In the genomic region with DNA sequence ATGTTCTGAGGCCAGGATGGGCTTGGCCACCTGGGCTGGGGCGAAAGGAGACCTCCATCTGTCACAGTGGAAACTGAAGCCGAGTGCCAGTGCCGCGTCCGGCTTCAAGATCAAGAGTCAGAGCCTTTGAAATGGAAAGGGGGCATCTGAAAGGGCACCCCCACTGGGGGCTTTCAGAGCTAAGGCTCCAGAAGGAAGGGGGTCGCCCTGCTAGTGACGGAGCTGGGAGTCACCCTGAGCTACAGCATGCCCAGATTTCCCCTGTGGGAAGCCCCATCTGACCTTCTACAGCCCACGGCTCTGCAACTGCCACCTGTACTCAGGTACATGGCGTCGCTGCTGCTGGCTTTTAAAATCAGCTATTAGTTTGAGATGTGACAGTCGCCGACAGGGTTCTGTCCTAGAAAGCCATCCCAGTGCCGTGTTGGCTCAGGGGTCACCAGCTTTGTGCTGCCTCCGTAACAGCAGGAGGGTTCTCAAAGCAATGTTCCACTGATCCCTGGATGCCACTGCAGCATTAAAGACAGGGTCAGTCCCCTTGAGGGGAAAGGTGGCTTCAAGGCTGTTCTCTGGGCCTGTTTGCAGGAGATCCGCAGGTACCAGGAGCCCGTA, we compare ENCODE assay signal across 17 cellular contexts. TPM values are rescaled to one million over a fixed set of nuclear protein-coding genes. Genes with fewer than 3 reads are reported as not detected.
A peak's percentile ranks its signal among the peaks of the same experiment; 100 is the strongest.
DNase-seq lines count a peak whose midpoint lies in the region; ATAC-seq, FAIRE-seq and TF ChIP-seq lines count a peak whose summit lies in the region.
"Had no signal": no experiment of that assay in that cellular context is flagged by ENCODE, and none has a peak within 500 bp of the region (broad histone marks: within the 10 kb centered on the region; RNA-seq: fewer than 3 reads in every experiment).

No MANE protein-coding gene starts in this region.

- peaks cover 38% of the 10 kb centered on the region for H4K20me1 ChIP-seq in astrocyte (ENCODE audit: insufficient read depth, low read length)
- H4K20me1 ChIP-seq in osteoblast (ENCODE audit: insufficient read depth, low read length) = peaks cover 26% of the 10 kb centered on the region

- H3K27ac ChIP-seq in right cardiac atrium (ENCODE audit: low read length) (no peak overlapping the region), right atrium auricular region (no peak overlapping the region), astrocyte (ENCODE audit: low read depth, low read length) (no peak overlapping the region), osteoblast (ENCODE audit: low read depth, low read length) (no peak overlapping the region), stomach (peak overlapping the region in 2 of 5 donors; percentile 11 to 69)
- H3K27ac ChIP-seq: brain microvascular endothelial cell, thyroid gland had no signal

- no peak for TF ChIP-seq CTCF in right atrium auricular region (IDR thresholded peaks at IDR 0.05)
- no peak for TF ChIP-seq CTCF in astrocyte (IDR thresholded peaks at IDR 0.05; ENCODE audit: insufficient read depth, low read depth, low read length)
- no peak for TF ChIP-seq CTCF in osteoblast (IDR thresholded peaks at IDR 0.05; ENCODE audit: extremely low read depth, low read depth, low read length)
- TF ChIP-seq CTCF in stomach (IDR thresholded peaks at IDR 0.05) = no peak

- DNase-seq in right cardiac atrium = peak in 2 of 3 donors; percentile 38 to 43
- DNase-seq in right atrium auricular region (ENCODE audit: low spot score) = no peak
- no peak for DNase-seq in astrocyte (ENCODE audit: low read depth)
- peak; percentile 56 for DNase-seq in osteoblast (ENCODE audit: insufficient read length, low spot score, missing footprints)
- DNase-seq in stomach = no peak
- DNase-seq in EL = no peak
- DNase-seq: activated CD4-positive, alpha-beta T cell treated with anti-CD3 and anti-CD28 coated beads, Interleukin-2, amount 50 U/mL, for 1 hour; brain microvascular endothelial cell; CD8-positive, alpha-beta memory T cell; dermis blood vessel endothelial cell; natural killer cell; NCI-H1092; NCI-H2081; NK-92 treated with Interleukin-12 subunit alpha and Interleukin-12 subunit beta, amount 100 ng/mL, for 24 hours; stimulated activated CD4-positive, alpha-beta T cell treated with anti-CD3 and anti-CD28 coated beads, Interleukin-12 subunit alpha, Interleukin-12 subunit beta, amount 100 ng/mL, for 4 hours; thyroid gland had no signal

- TF ChIP-seq POLR2A in stomach (IDR thresholded peaks at IDR 0.05) = no peak

- H3K4me3 ChIP-seq in right cardiac atrium (ENCODE audit: low read length) (no peak overlapping the region), right atrium auricular region (no peak overlapping the region), astrocyte (ENCODE audit: insufficient read depth, low read depth, low read length) (no peak overlapping the region), osteoblast (ENCODE audit: insufficient read depth, low read length) (no peak overlapping the region), stomach (no peak overlapping the region)
- H3K4me3 ChIP-seq: thyroid gland had no signal

- no peak for TF ChIP-seq EP300 in stomach (IDR thresholded peaks at IDR 0.05)

- H3K4me1 Mint-ChIP-seq in astrocyte (ENCODE audit: low read depth, unreplicated experiment) = no peaks in the 10 kb centered on the region
- H3K4me1 Mint-ChIP-seq: CD8-positive, alpha-beta memory T cell; natural killer cell had no signal

- peak overlapping the region; percentile 81 for H3K27ac Mint-ChIP-seq in astrocyte (ENCODE audit: unreplicated experiment)

- H2AFZ ChIP-seq in astrocyte (ENCODE audit: low read depth, low read length) (no peak overlapping the region), osteoblast (ENCODE audit: low read length) (no peak overlapping the region)

- FAIRE-seq in astrocyte (lab: Jason Lieb, UNC) = no peak

- H3K9ac ChIP-seq in astrocyte (ENCODE audit: low read length) = no peak overlapping the region

- H3K79me2 ChIP-seq in astrocyte (ENCODE audit: insufficient read depth, low read length) (peaks cover 6% of the 10 kb centered on the region), osteoblast (ENCODE audit: insufficient read depth, low read length) (no peaks in the 10 kb centered on the region)

- intact Hi-C loops in right cardiac atrium (cut with DNase I) (no loop called here), stomach (cut with DNase I; ENCODE audit: low total_unique reads) (no loop called here)

- H3K4me3 Mint-ChIP-seq in astrocyte (ENCODE audit: unreplicated experiment) = no peak overlapping the region
- H3K4me3 Mint-ChIP-seq: natural killer cell had no signal

- WGBS in right cardiac atrium = 88% methylated on average over 16 of the region's 16 CpGs
- WGBS in stomach, 5 donors = 78 to 92% (median 90%) methylated on average over 15 to 16 of the region's 16 CpGs

- peaks cover 40% of the 10 kb centered on the region for H3K36me3 ChIP-seq in right atrium auricular region
- peaks cover 8% of the 10 kb centered on the region for H3K36me3 ChIP-seq in astrocyte (ENCODE audit: insufficient read depth, low read length)
- H3K36me3 ChIP-seq in osteoblast (ENCODE audit: insufficient read depth, low read length) = peaks cover 37% of the 10 kb centered on the region
- peaks cover 22 to 95% (median 83%) of the 10 kb centered on the region in 4 donors for H3K36me3 ChIP-seq in stomach

- ATAC-seq in right cardiac atrium (no peak), HG03565 (IDR thresholded peaks at IDR 0.05; ENCODE audit: unreplicated experiment) (no peak)

- peaks cover 9% of the 10 kb centered on the region for H3K36me3 Mint-ChIP-seq in astrocyte (ENCODE audit: low read depth, unreplicated experiment)

- H3K27me3 Mint-ChIP-seq in astrocyte (ENCODE audit: low read depth, unreplicated experiment) = no peaks in the 10 kb centered on the region
- H3K27me3 Mint-ChIP-seq: CD8-positive, alpha-beta memory T cell had no signal

- H3K4me2 ChIP-seq in astrocyte (ENCODE audit: low read length) = no peak overlapping the region
- H3K4me2 ChIP-seq in osteoblast (ENCODE audit: insufficient read depth, low read length) = no peak overlapping the region

- no peaks in the 10 kb centered on the region for H3K9me3 Mint-ChIP-seq in astrocyte (ENCODE audit: unreplicated experiment)
- H3K9me3 Mint-ChIP-seq: CD8-positive, alpha-beta memory T cell; natural killer cell had no signal

- no peaks in the 10 kb centered on the region for H3K9me3 ChIP-seq in right cardiac atrium (ENCODE audit: control insufficient read depth, low read length)
- no peaks in the 10 kb centered on the region for H3K9me3 ChIP-seq in right atrium auricular region
- no peaks in the 10 kb centered on the region for H3K9me3 ChIP-seq in astrocyte (ENCODE audit: insufficient read depth, low read depth, low read length)
- no peaks in the 10 kb centered on the region for H3K9me3 ChIP-seq in osteoblast (ENCODE audit: low read depth, low read length)
- H3K9me3 ChIP-seq in stomach = no peaks in the 10 kb centered on the region
- H3K9me3 ChIP-seq: thyroid gland had no signal

- no peaks in the 10 kb centered on the region for H3K27me3 ChIP-seq in right cardiac atrium (ENCODE audit: control insufficient read depth, insufficient read depth)
- no peaks in the 10 kb centered on the region for H3K27me3 ChIP-seq in right atrium auricular region
- H3K27me3 ChIP-seq in astrocyte (ENCODE audit: insufficient read depth, low read length) = no peaks in the 10 kb centered on the region
- H3K27me3 ChIP-seq in osteoblast (ENCODE audit: insufficient read depth, low read length) = no peaks in the 10 kb centered on the region
- H3K27me3 ChIP-seq in stomach = no peaks in the 10 kb centered on the region
- H3K27me3 ChIP-seq: brain microvascular endothelial cell, thyroid gland had no signal

- H3K4me1 ChIP-seq in right cardiac atrium (ENCODE audit: control insufficient read depth, insufficient read depth, low read length) (no peaks in the 10 kb centered on the region), right atrium auricular region (peaks cover 0 to 16% of the 10 kb centered on the region in 2 donors), astrocyte (ENCODE audit: insufficient read depth, low read length) (peaks cover 13% of the 10 kb centered on the region), osteoblast (ENCODE audit: insufficient read depth, low read length) (peaks cover 16% of the 10 kb centered on the region), stomach (peaks cover 5 to 38% (median 17%) of the 10 kb centered on the region in 4 donors)
- H3K4me1 ChIP-seq: thyroid gland had no signal

RNA-seq across cellular contexts. Expression of gene CCNK, which starts 31.5 kb away (rescaled TPM):
- 10 to 100 TPM; 30.0 to 36.5 (median 31.4) TPM for total RNA-seq in right cardiac atrium
- polyA plus RNA-seq in right cardiac atrium = 12.2 TPM
- total RNA-seq in right atrium auricular region = 10 to 100 TPM; 13.9 to 17.1 TPM
- total RNA-seq in astrocyte = 110 and 121 TPM in 2 replicates
- 28.6 and 35.4 TPM in 2 replicates for total RNA-seq in osteoblast
- total RNA-seq in stomach = 10 to 100 TPM in 3 of 5 donors, 1 to 10 TPM in 2; 2.3 to 48.3 (median 11.7) TPM
- 10 to 100 TPM in 2 of 3 donors, 1 to 10 TPM in 1; 9.5 to 16.6 (median 11.0) TPM for polyA plus RNA-seq in stomach

RNA-seq across cellular contexts. Expression of gene SETD3, which starts 32.0 kb away (rescaled TPM):
- 100 to 1,000 TPM; 101 to 127 (median 113) TPM for total RNA-seq in right cardiac atrium
- polyA plus RNA-seq in right cardiac atrium = 65.4 TPM
- total RNA-seq in right atrium auricular region = 100 to 1,000 TPM in 1 of 2 donors, 10 to 100 TPM in 1; 84.2 to 114 TPM
- total RNA-seq in astrocyte = 62.8 and 65.8 TPM in 2 replicates
- 58.6 and 65.1 TPM in 2 replicates for total RNA-seq in osteoblast
- 100 to 1,000 TPM in 1 of 5 donors, 10 to 100 TPM in 4; 30.4 to 119 (median 51.4) TPM for total RNA-seq in stomach
- 10 to 100 TPM; 24.1 to 51.6 (median 29.9) TPM for polyA plus RNA-seq in stomach

Comparison
In these comparisons a context has a peak if more than half of its experiments do, and no peak if none do; other contexts are left out.
1. DNase-seq: peak in right cardiac atrium (2 of 3) and osteoblast (single experiment); none in right atrium auricular region (single experiment), astrocyte (single experiment), stomach (single experiment) and EL (single experiment).